25 cellular contexts compared by ENCODE assay signal in genomic region chr7:189719-190118, GRCh38.
"Had no signal": no experiment of that assay in that cellular context is flagged by ENCODE, and none has a peak within 500 bp of the region (broad histone marks: within the 10 kb centered on the region; RNA-seq: fewer than 3 reads in every experiment).

No MANE protein-coding gene starts in this region.

- H3K36me3 Mint-ChIP-seq: activated naive CD4-positive, alpha-beta T cell treated with anti-CD3 and anti-CD28 coated beads, Interleukin-2, amount 10 ng/mL, durations not matched to agents 7 days and 5 days; activated naive CD8-positive, alpha-beta T cell treated with anti-CD3 and anti-CD28 coated beads, Interleukin-2, amount 10 ng/mL, durations not matched to agents 7 days and 5 days; mesothelial cell of epicardium; naive B cell had no signal

- H3K27me3 ChIP-seq: dorsolateral prefrontal cortex, testis, uterus had no signal

- H3K27ac Mint-ChIP-seq: activated CD4-positive, alpha-beta memory T cell treated with anti-CD3 and anti-CD28 coated beads, Interleukin-2, amount 10 ng/mL, durations not matched to agents 7 days and 5 days; activated CD4-positive, alpha-beta T cell treated with anti-CD3 and anti-CD28 coated beads, Interleukin-2, amount 10 ng/mL, durations not matched to agents 24 days and 14 days; activated naive CD4-positive, alpha-beta T cell treated with anti-CD3 and anti-CD28 coated beads, Interleukin-2, amount 10 ng/mL, durations not matched to agents 7 days and 5 days; activated naive CD8-positive, alpha-beta T cell treated with anti-CD3 and anti-CD28 coated beads, Interleukin-2, amount 10 ng/mL, durations not matched to agents 7 days and 5 days; activated T-cell treated with anti-CD3 and anti-CD28 coated beads, Interleukin-2, amount 50 U/mL, for 24 hours; mesothelial cell of epicardium; T-helper 1 cell treated with Interleukin-12 subunit alpha and Interleukin-12 subunit beta and Interleukin-4 antibody, amounts not matched to agents 30 μg/mL and 1 μg/mL, for 36 hours had no signal

- H3K9me3 Mint-ChIP-seq: activated CD4-positive, alpha-beta memory T cell treated with anti-CD3 and anti-CD28 coated beads, Interleukin-2, amount 10 ng/mL, durations not matched to agents 7 days and 5 days; activated CD4-positive, alpha-beta T cell treated with anti-CD3 and anti-CD28 coated beads, Interleukin-2, amount 10 ng/mL, durations not matched to agents 24 days and 14 days; activated naive CD4-positive, alpha-beta T cell treated with anti-CD3 and anti-CD28 coated beads, Interleukin-2, amount 10 ng/mL, durations not matched to agents 7 days and 5 days; activated naive CD8-positive, alpha-beta T cell treated with anti-CD3 and anti-CD28 coated beads, Interleukin-2, amount 10 ng/mL, durations not matched to agents 7 days and 5 days; activated T-cell treated with anti-CD3 and anti-CD28 coated beads, Interleukin-2, amount 50 U/mL, for 24 hours; mesothelial cell of epicardium; T-helper 1 cell treated with Interleukin-12 subunit alpha and Interleukin-12 subunit beta and Interleukin-4 antibody, amounts not matched to agents 30 μg/mL and 1 μg/mL, for 36 hours had no signal

- H3K4me3 ChIP-seq: cardiac muscle cell, colonic mucosa, dorsolateral prefrontal cortex, skin epidermis, testis, transverse colon, uterus had no signal

- H3K4me1 ChIP-seq: colonic mucosa had no signal

- H3K9me3 ChIP-seq: colonic mucosa, testis, transverse colon, uterus had no signal

- H3K27ac ChIP-seq: cardiac muscle cell, colonic mucosa, skin epidermis, testis, transverse colon, uterus, VCaP had no signal

- H3K4me1 Mint-ChIP-seq: activated CD4-positive, alpha-beta T cell treated with anti-CD3 and anti-CD28 coated beads, Interleukin-2, amount 10 ng/mL, durations not matched to agents 24 days and 14 days had no signal

- H3K36me3 ChIP-seq: cardiac muscle cell, colonic mucosa, transverse colon, uterus had no signal

- DNase-seq: activated CD4-positive, alpha-beta memory T cell treated with anti-CD3 and anti-CD28 coated beads, Interleukin-2, amount 10 ng/mL, durations not matched to agents 7 days and 5 days; activated CD4-positive, alpha-beta T cell treated with anti-CD3 and anti-CD28 coated beads, Interleukin-2, amount 10 ng/mL, durations not matched to agents 24 days and 14 days; activated CD4-positive, CD25-positive, alpha-beta regulatory T cell treated with anti-CD3 and anti-CD28 coated beads, Interleukin-2, amount 50 U/mL, for 72 hours; activated CD8-positive, alpha-beta memory T cell treated with anti-CD3 and anti-CD28 coated beads, Interleukin-2, amount 50 U/mL, for 48 hours; activated gamma-delta T cell; activated naive CD4-positive, alpha-beta T cell treated with anti-CD3 and anti-CD28 coated beads, Interleukin-2, amount 10 ng/mL, durations not matched to agents 7 days and 5 days; activated naive CD8-positive, alpha-beta T cell treated with anti-CD3 and anti-CD28 coated beads, Interleukin-2, amount 10 ng/mL, durations not matched to agents 7 days and 5 days; activated T-cell treated with anti-CD3 and anti-CD28 coated beads, Interleukin-2, amount 50 U/mL, for 24 hours; cerebellar nuclear complex; colonic mucosa; dorsolateral prefrontal cortex; effector memory CD4-positive, alpha-beta T cell; naive B cell; stimulated activated CD4-positive, alpha-beta T cell treated with anti-CD3 and anti-CD28 coated beads, Interleukin-12 subunit alpha, Interleukin-12 subunit beta, amount 100 ng/mL, for 4 hours; stimulated activated CD4-positive, alpha-beta T cell treated with anti-CD3 and anti-CD28 coated beads, Interleukin-4, amount 100 ng/mL, for 1 hour; stimulated activated naive CD8-positive, alpha-beta T cell treated with anti-CD3 and anti-CD28 coated beads, Interleukin-15, Interleukin-2, amounts not matched to agents 100 U/mL and 50 U/mL, for 24 hours; T-helper 9 cell; testis; transverse colon; uterus had no signal

- H3K4me3 Mint-ChIP-seq: activated CD4-positive, alpha-beta memory T cell treated with anti-CD3 and anti-CD28 coated beads, Interleukin-2, amount 10 ng/mL, durations not matched to agents 7 days and 5 days; activated CD4-positive, alpha-beta T cell treated with anti-CD3 and anti-CD28 coated beads, Interleukin-2, amount 10 ng/mL, durations not matched to agents 24 days and 14 days; activated naive CD4-positive, alpha-beta T cell treated with anti-CD3 and anti-CD28 coated beads, Interleukin-2, amount 10 ng/mL, durations not matched to agents 7 days and 5 days; activated naive CD8-positive, alpha-beta T cell treated with anti-CD3 and anti-CD28 coated beads, Interleukin-2, amount 10 ng/mL, durations not matched to agents 7 days and 5 days; activated T-cell treated with anti-CD3 and anti-CD28 coated beads, Interleukin-2, amount 50 U/mL, for 24 hours; mesothelial cell of epicardium; T-helper 1 cell treated with Interleukin-12 subunit alpha and Interleukin-12 subunit beta and Interleukin-4 antibody, amounts not matched to agents 30 μg/mL and 1 μg/mL, for 36 hours had no signal
